Comparison of ENCODE assay signal across 8 cellular contexts in the genomic region with DNA sequence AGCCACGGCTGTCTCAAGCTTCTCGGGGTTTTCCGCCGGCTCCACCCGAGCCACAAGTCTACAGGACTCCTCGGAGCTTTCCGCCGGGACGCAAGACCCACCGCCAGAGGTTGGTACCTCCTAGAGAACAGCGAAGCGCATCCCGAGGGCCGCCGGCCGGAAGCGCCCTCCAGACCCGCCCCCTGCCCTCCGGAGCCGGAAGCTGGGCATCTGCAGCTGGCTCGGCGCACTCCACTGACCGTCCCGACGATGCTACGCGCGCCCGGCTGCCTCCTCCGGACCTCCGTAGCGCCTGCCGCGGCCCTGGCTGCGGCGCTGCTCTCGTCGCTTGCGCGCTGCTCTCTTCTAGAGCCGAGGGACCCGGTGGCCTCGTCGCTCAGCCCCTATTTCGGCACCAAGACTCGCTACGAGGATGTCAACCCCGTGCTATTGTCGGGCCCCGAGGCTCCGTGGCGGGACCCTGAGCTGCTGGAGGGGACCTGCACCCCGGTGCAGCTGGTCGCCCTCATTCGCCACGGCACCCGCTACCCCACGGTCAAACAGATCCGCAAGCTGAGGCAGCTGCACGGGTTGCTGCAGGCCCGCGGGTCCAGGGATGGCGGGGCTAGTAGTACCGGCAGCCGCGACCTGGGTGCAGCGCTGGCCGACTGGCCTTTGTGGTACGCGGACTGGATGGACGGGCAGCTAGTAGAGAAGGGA. TPM values are rescaled to one million over a fixed set of nuclear protein-coding genes. Genes with fewer than 3 reads are reported as not detected.
DNase-seq lines count a peak whose midpoint lies in the region; ATAC-seq and TF ChIP-seq lines count a peak whose summit lies in the region.

A gene with protein sequence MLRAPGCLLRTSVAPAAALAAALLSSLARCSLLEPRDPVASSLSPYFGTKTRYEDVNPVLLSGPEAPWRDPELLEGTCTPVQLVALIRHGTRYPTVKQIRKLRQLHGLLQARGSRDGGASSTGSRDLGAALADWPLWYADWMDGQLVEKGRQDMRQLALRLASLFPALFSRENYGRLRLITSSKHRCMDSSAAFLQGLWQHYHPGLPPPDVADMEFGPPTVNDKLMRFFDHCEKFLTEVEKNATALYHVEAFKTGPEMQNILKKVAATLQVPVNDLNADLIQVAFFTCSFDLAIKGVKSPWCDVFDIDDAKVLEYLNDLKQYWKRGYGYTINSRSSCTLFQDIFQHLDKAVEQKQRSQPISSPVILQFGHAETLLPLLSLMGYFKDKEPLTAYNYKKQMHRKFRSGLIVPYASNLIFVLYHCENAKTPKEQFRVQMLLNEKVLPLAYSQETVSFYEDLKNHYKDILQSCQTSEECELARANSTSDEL (plus strand): TSS at position 227 of the 699 bp plus-strand sequence. CDS start 23 bp downstream, at position 250.

- H3F3A ChIP-seq in GM23248 (ENCODE audit: insufficient read depth), result peaks cover 13% of the 10 kb centered on the region

- H3K27me3 ChIP-seq in GM23248 (replicated peaks; ENCODE audit: insufficient read depth) (no peaks in the 10 kb centered on the region), Karpas-422 (ENCODE audit: low read length) (no peaks in the 10 kb centered on the region), gastroesophageal sphincter (no peaks in the 10 kb centered on the region), neuronal stem cell (ENCODE audit: control insufficient read depth in 3 of 3, insufficient read depth in 3 of 3, low read depth in 1 of 3, low read length in 3 of 3) (no peaks in the 10 kb centered on the region), suprapubic skin (no peaks in the 10 kb centered on the region)

- no peak for TF ChIP-seq CTCF in gastroesophageal sphincter (IDR thresholded peaks at IDR 0.05)
- TF ChIP-seq CTCF in suprapubic skin (IDR thresholded peaks at IDR 0.05), result no peak

- H3K18ac ChIP-seq in neuronal stem cell (ENCODE audit: low read length), result peak within 1 kb of the TSS; percentile 97

- H2AFZ ChIP-seq in GM23248, result peak within 1 kb of the TSS; percentile 88
- peak within 1 kb of the TSS; percentile 84 for H2AFZ ChIP-seq in Karpas-422 (ENCODE audit: low read length)
- peak within 1 kb of the TSS; percentile 97 for H2AFZ ChIP-seq in neuronal stem cell (ENCODE audit: low read length)

- peaks cover 5% of the 10 kb centered on the region for H3K79me1 ChIP-seq in neuronal stem cell (ENCODE audit: low read depth, low read length)

- no peak within 1 kb of the TSS for H2BK12ac ChIP-seq in neuronal stem cell (ENCODE audit: low read length)

- peak within 1 kb of the TSS; percentile 78 for H3K27ac Mint-ChIP-seq in activated naive CD4-positive, alpha-beta T cell treated with anti-CD3 and anti-CD28 coated beads, Interleukin-2, amount 10 ng/mL, durations not matched to agents 7 days and 5 days

- peaks cover 4% of the 10 kb centered on the region; the same call in 1 of the 2 replicates for H3K36me3 ChIP-seq in GM23248 (ENCODE audit: low read depth)
- H3K36me3 ChIP-seq in Karpas-422 (ENCODE audit: insufficient read depth, low read length), result peaks cover 4% of the 10 kb centered on the region; the same call in 1 of the 2 replicates
- H3K36me3 ChIP-seq in gastroesophageal sphincter, result peaks cover 0 to 13% of the 10 kb centered on the region in 2 donors
- H3K36me3 ChIP-seq in neuronal stem cell (replicated peaks in 1 of 2; ENCODE audit: control insufficient read depth in 2 of 2, insufficient read depth in 2 of 2, low read length in 2 of 2), result peaks cover 0 to 20% of the 10 kb centered on the region in 2 donors
- H3K36me3 ChIP-seq in suprapubic skin, result peaks cover 4% of the 10 kb centered on the region

- peak within 1 kb of the TSS; percentile 96 for H3K4me2 ChIP-seq in GM23248 (ENCODE audit: unreplicated experiment)
- H3K4me2 ChIP-seq in Karpas-422 (ENCODE audit: low read depth, low read length, poor library complexity, severe bottlenecking), result peak within 1 kb of the TSS; percentile 92
- H3K4me2 ChIP-seq in neuronal stem cell (ENCODE audit: insufficient read depth, low read length, poor library complexity, severe bottlenecking), result peak within 1 kb of the TSS; percentile 72

- peak within 1 kb of the TSS; percentile 93 for H2AK5ac ChIP-seq in neuronal stem cell (ENCODE audit: low read depth, low read length)

- H2BK120ac ChIP-seq in neuronal stem cell (ENCODE audit: low read depth, low read length), result no peak within 1 kb of the TSS

- TF ChIP-seq POLR2A in gastroesophageal sphincter (IDR thresholded peaks at IDR 0.05) (peak; percentile 50 to 56), suprapubic skin (IDR thresholded peaks at IDR 0.05) (peak in 1 of 2 donors; percentile 24)

- H3K14ac ChIP-seq in neuronal stem cell (ENCODE audit: low read length), result peak within 1 kb of the TSS; percentile 49

- H3K23ac ChIP-seq in neuronal stem cell (ENCODE audit: low read depth, low read length, poor library complexity), result peak within 1 kb of the TSS; percentile 96

- DNase-seq in G401 (ENCODE audit: low spot score), result peak; percentile 80
- DNase-seq in GM23248, result peak; percentile 96
- peak; percentile 86 for DNase-seq in Karpas-422
- DNase-seq in SK-N-DZ (ENCODE audit: low spot score), result peak; percentile 85
- peak; percentile 78 for DNase-seq in activated naive CD4-positive, alpha-beta T cell treated with anti-CD3 and anti-CD28 coated beads, Interleukin-2, amount 10 ng/mL, durations not matched to agents 7 days and 5 days
- peak; percentile 76 for DNase-seq in neuronal stem cell (ENCODE audit: low spot score)
- peak; percentile 84 to 87 for DNase-seq in suprapubic skin (ENCODE audit: low spot score in 2 of 2)

- 0 to 1% methylated on average over 58 to 68 of the region's 71 CpGs for WGBS in GM23248 (ENCODE audit: low coverage in 1 of 2, low lambda C conversion rate in 2 of 2, missing lambda C conversion rate in 2 of 2), 2 experiments
- 0% methylated on average over 2 of the region's 71 CpGs; no CpG with 5 or more reads in 1 of the 2 donors for WGBS in gastroesophageal sphincter (ENCODE audit: low coverage in 1 of 2), 2 donors
- no CpG with 5 or more reads among the region's 71 CpGs for WGBS in neuronal stem cell (ENCODE audit: extremely low coverage in 2 of 2, insufficient read length in 2 of 2, insufficient replicate concordance in 1 of 2), 2 donors
- WGBS in suprapubic skin, result 0% methylated on average over 66 of the region's 71 CpGs

- peaks cover 9% of the 10 kb centered on the region for H3K36me3 Mint-ChIP-seq in activated naive CD4-positive, alpha-beta T cell treated with anti-CD3 and anti-CD28 coated beads, Interleukin-2, amount 10 ng/mL, durations not matched to agents 7 days and 5 days

- H3K9me2 ChIP-seq in GM23248 (ENCODE audit: insufficient read depth), result no peaks in the 10 kb centered on the region
- H3K9me2 ChIP-seq in Karpas-422 (replicated peaks; ENCODE audit: insufficient read depth, low read length), result no peaks in the 10 kb centered on the region

- H4K8ac ChIP-seq in neuronal stem cell (ENCODE audit: low read depth, low read length), result peak within 1 kb of the TSS; percentile 4

- CTCF ChIA-PET in activated naive CD4-positive, alpha-beta T cell treated with anti-CD3 and anti-CD28 coated beads, Interleukin-2, amount 10 ng/mL, durations not matched to agents 7 days and 5 days (lab: Charles Lee), result interaction anchor here (1.1 to 1.2 kb wide), 2 partner anchors 230 to 301 kb away, joined by 3 to 4 read pairs; no protein-coding TSS in a partner anchor

- peaks cover 5% of the 10 kb centered on the region for H3K27me3 Mint-ChIP-seq in activated naive CD4-positive, alpha-beta T cell treated with anti-CD3 and anti-CD28 coated beads, Interleukin-2, amount 10 ng/mL, durations not matched to agents 7 days and 5 days

- in situ Hi-C loops in G401 (cut with HindIII; ENCODE audit: low sequenced_read_pairs) (no loop called here), GM23248 (cut with MboI) (loop anchor here (25.0 kb wide), 1 partner anchor 293 kb away; no protein-coding TSS in a partner anchor)

- H3K4ac ChIP-seq in neuronal stem cell (ENCODE audit: low read length), result no peak within 1 kb of the TSS

- peaks cover 21% of the 10 kb centered on the region for H3K4me1 ChIP-seq in GM23248 (ENCODE audit: insufficient read depth)
- peaks cover 24% of the 10 kb centered on the region for H3K4me1 ChIP-seq in Karpas-422 (ENCODE audit: low read length)
- H3K4me1 ChIP-seq in gastroesophageal sphincter, result peaks cover 3 to 35% (median 7%) of the 10 kb centered on the region in 3 donors
- peaks cover 2 to 15% of the 10 kb centered on the region in 2 donors for H3K4me1 ChIP-seq in neuronal stem cell (ENCODE audit: control insufficient read depth in 2 of 2, insufficient read depth in 1 of 2, low read depth in 1 of 2, low read length in 2 of 2)
- peaks cover 11% of the 10 kb centered on the region for H3K4me1 ChIP-seq in suprapubic skin

- H3K79me2 ChIP-seq in GM23248 (ENCODE audit: insufficient read depth) (peaks cover 51% of the 10 kb centered on the region), Karpas-422 (ENCODE audit: low read length) (peaks cover 49% of the 10 kb centered on the region)

- H4K20me1 ChIP-seq in GM23248 (ENCODE audit: insufficient read depth) (0 out of 2 replicates have a peak, but pooled peaks cover 4% of the 10 kb centered on the region), Karpas-422 (ENCODE audit: insufficient read depth, low read depth, low read length) (no peaks in the 10 kb centered on the region)

- peak within 1 kb of the TSS; percentile 89 for H3K4me3 Mint-ChIP-seq in activated naive CD4-positive, alpha-beta T cell treated with anti-CD3 and anti-CD28 coated beads, Interleukin-2, amount 10 ng/mL, durations not matched to agents 7 days and 5 days

- H3K9ac ChIP-seq in GM23248 (peak within 1 kb of the TSS; percentile 86), Karpas-422 (ENCODE audit: low read length) (peak within 1 kb of the TSS; percentile 93), neuronal stem cell (ENCODE audit: low read depth, low read length, poor library complexity) (peak within 1 kb of the TSS; percentile 96)

- H3K4me1 Mint-ChIP-seq in activated naive CD4-positive, alpha-beta T cell treated with anti-CD3 and anti-CD28 coated beads, Interleukin-2, amount 10 ng/mL, durations not matched to agents 7 days and 5 days, result peaks cover 29% of the 10 kb centered on the region

- H4K91ac ChIP-seq in neuronal stem cell (ENCODE audit: low read depth, low read length, poor library complexity), result peak within 1 kb of the TSS; percentile 16

- no peaks in the 10 kb centered on the region for H3K9me3 ChIP-seq in GM23248 (ENCODE audit: low read depth)
- H3K9me3 ChIP-seq in Karpas-422 (ENCODE audit: low read length), result no peaks in the 10 kb centered on the region
- no peaks in the 10 kb centered on the region for H3K9me3 ChIP-seq in gastroesophageal sphincter
- no peaks in the 10 kb centered on the region for H3K9me3 ChIP-seq in neuronal stem cell (replicated peaks in 1 of 2; ENCODE audit: control insufficient read depth in 2 of 2, insufficient read depth in 1 of 2, low read depth in 1 of 2, low read length in 2 of 2)
- no peaks in the 10 kb centered on the region for H3K9me3 ChIP-seq in suprapubic skin

- H3K4me3 ChIP-seq in GM23248, result peak within 1 kb of the TSS; percentile 88
- H3K4me3 ChIP-seq in Karpas-422 (ENCODE audit: low read length), result peak within 1 kb of the TSS; percentile 89
- peak within 1 kb of the TSS; percentile 63 to 89 for H3K4me3 ChIP-seq in gastroesophageal sphincter
- H3K4me3 ChIP-seq in neuronal stem cell (ENCODE audit: low read length in 2 of 2), result peak within 1 kb of the TSS; percentile 99
- peak within 1 kb of the TSS; percentile 67 for H3K4me3 ChIP-seq in suprapubic skin

- H2BK15ac ChIP-seq in neuronal stem cell (ENCODE audit: low read length), result peak within 1 kb of the TSS; percentile 82

- H3K27ac ChIP-seq in GM23248 (peak within 1 kb of the TSS; percentile 93), Karpas-422 (ENCODE audit: low read length) (peak within 1 kb of the TSS; percentile 13; the same call in 1 of the 2 replicates), gastroesophageal sphincter (peak within 1 kb of the TSS; percentile 37 to 90 (median 88)), neuronal stem cell (replicated peaks; ENCODE audit: low read length) (peak within 1 kb of the TSS; percentile 83), suprapubic skin (peak within 1 kb of the TSS; percentile 77)

- no peaks in the 10 kb centered on the region for H3K9me3 Mint-ChIP-seq in activated naive CD4-positive, alpha-beta T cell treated with anti-CD3 and anti-CD28 coated beads, Interleukin-2, amount 10 ng/mL, durations not matched to agents 7 days and 5 days

- no peak for TF ChIP-seq EP300 in gastroesophageal sphincter (IDR thresholded peaks at IDR 0.05)
- no peak for TF ChIP-seq EP300 in suprapubic skin (IDR thresholded peaks at IDR 0.05)

- ATAC-seq in gastroesophageal sphincter, result peak; percentile 96

- peak within 1 kb of the TSS; percentile 42 for H2BK5ac ChIP-seq in neuronal stem cell (ENCODE audit: low read length)

RNA-seq across cellular contexts. Expression of the gene that starts here (rescaled TPM):
- total RNA-seq in G401 (2014; rRNA removed; shearing (Covaris generic)), result 27.0 and 42.8 TPM in 2 replicates
- 42.4 and 45.8 TPM in 2 replicates for total RNA-seq in GM23248 (2014; rRNA removed; shearing (Covaris generic))
- 45.7 and 46.0 TPM in 2 replicates for polyA plus RNA-seq in GM23248 (2016; fragmentation: Nextera tagmentation; extraction: Ambion mirVana)
- 12.2 and 13.3 TPM in 2 replicates for total RNA-seq in Karpas-422 (2014; rRNA removed; shearing (Covaris generic); ENCODE audit: low replicate concordance)
- 49.0 and 58.0 TPM in 2 replicates for polyA plus RNA-seq in SK-N-DZ (2014; cell fraction: cytosol; rRNA removed)
- polyA plus RNA-seq in SK-N-DZ (2014; cell fraction: nucleus; rRNA removed), result 24.8 and 27.3 TPM in 2 replicates
- total RNA-seq in gastroesophageal sphincter (10 to 100 TPM in 2 of 4 donors, 1 to 10 TPM in 2; 9.7 to 20.1 (median 10.1) TPM), suprapubic skin (10 to 100 TPM in 3 of 4 donors, 1 to 10 TPM in 1; 7.7 to 19.3 (median 15.2) TPM)
- polyA plus RNA-seq in neuronal stem cell (2013, experiment 1 of 2), result 25.1 TPM
- polyA plus RNA-seq in neuronal stem cell (2013, experiment 2 of 2), result 26.4 TPM

Comparison
In these comparisons a context has a peak if more than half of its experiments do, and no peak if none do; other contexts are left out.
1. Peak in every context shown above with its lines: DNase-seq, ATAC-seq, H3K4me3 ChIP-seq and H3K27ac ChIP-seq.
2. H3K27ac ChIP-seq: peak in every context shown above with its lines; median percentile 93 in GM23248; 88 in gastroesophageal sphincter; 83 in neuronal stem cell; 77 in suprapubic skin; 13 in Karpas-422.